1 cellular context compared by ENCODE assay signal in genomic region chr3:123357275-123357674, GRCh38.
TF ChIP-seq lines count a peak whose summit lies in the region.

No MANE protein-coding gene starts in this region.

TF ChIP-seq in WTC11, 78 proteins besides CTCF, POLR2A, EP300 and RAD21 (continued from another document):
- TF ChIP-seq E2F4 (CRISPR knock-in tag; IDR thresholded peaks at IDR 0.05; ENCODE audit: borderline replicate concordance, low read depth) (no peak), JAZF1 (CRISPR knock-in tag; IDR thresholded peaks at IDR 0.05) (no peak), E2F1 (CRISPR knock-in tag; IDR thresholded peaks at IDR 0.05) (no peak), NFATC4 (CRISPR knock-in tag; IDR thresholded peaks at IDR 0.05) (no peak), GTF2I (CRISPR knock-in tag; conservative IDR thresholded peaks at IDR 0.05) (no peak), ZNF317 (CRISPR knock-in tag; IDR thresholded peaks at IDR 0.05; ENCODE audit: borderline replicate concordance, low read depth) (no peak), NR1H2 (CRISPR knock-in tag; IDR thresholded peaks at IDR 0.05) (no peak), ATF3 (CRISPR knock-in tag; conservative IDR thresholded peaks at IDR 0.05) (no peak), FOXK1 (CRISPR knock-in tag; IDR thresholded peaks at IDR 0.05) (no peak)
